Comparison of ENCODE assay signal across 26 cellular contexts in genomic region chrX:31098081-31098480, GRCh38. TPM values are rescaled to one million over a fixed set of nuclear protein-coding genes. Genes with fewer than 3 reads are reported as not detected.
DNase-seq lines count a peak whose midpoint lies in the region; ATAC-seq, FAIRE-seq and TF ChIP-seq lines count a peak whose summit lies in the region.
"Had no signal": no experiment of that assay in that cellular context is flagged by ENCODE, and none has a peak within 500 bp of the region (broad histone marks: within the 10 kb centered on the region; RNA-seq: fewer than 3 reads in every experiment).

No MANE protein-coding gene starts in this region.

- TF ChIP-seq EP300 in HepG2 (IDR thresholded peaks at IDR 0.05; ENCODE audit: low read depth in 2 of 2, low read length in 2 of 2) (no peak), HepG2 (CRISPR knock-in tag; IDR thresholded peaks at IDR 0.05; ENCODE audit: borderline replicate concordance) (no peak), GM12878 (IDR thresholded peaks at IDR 0.05; ENCODE audit: borderline replicate concordance in 1 of 2, control insufficient read depth in 1 of 2, low read depth in 2 of 2, low read length in 2 of 2) (no peak)

- no TSS peak for BruUV-seq in HepG2 (replicated peaks; lab: Mats Ljungman, UMichigan)
- BruUV-seq in GM12878 (replicated peaks; lab: Mats Ljungman, UMichigan) = no TSS peak

- in situ Hi-C loops in HepG2 (cut with HindIII; ENCODE audit: extremely low pct_ligation_motif_present, low pct_unique_long_range_greater_than_20kb) = no loop called here
- in situ Hi-C loops in GM12878 (cut with MboI) = no loop called here

- no peak overlapping the region for H3K14ac ChIP-seq in neuronal stem cell (ENCODE audit: low read length)

- H4K91ac ChIP-seq in neuronal stem cell (ENCODE audit: low read depth, low read length, poor library complexity) = no peak overlapping the region

- H3K27ac ChIP-seq in HepG2 (ENCODE audit: extremely low read length, insufficient read depth, low read length) (no peak overlapping the region), right lobe of liver (no peak overlapping the region), GM12878 (ENCODE audit: control insufficient read depth, insufficient read depth) (no peak overlapping the region), substantia nigra (ENCODE audit: low read depth, low read length, poor library complexity, severe bottlenecking) (no peak overlapping the region), neuronal stem cell (replicated peaks; ENCODE audit: low read length) (no peak overlapping the region)
- H3K27ac ChIP-seq: A549 had no signal

- H4K20me1 ChIP-seq in HepG2 (ENCODE audit: insufficient read depth, low read length) (no peaks in the 10 kb centered on the region), GM12878 (ENCODE audit: control insufficient read depth, insufficient read depth) (no peaks in the 10 kb centered on the region)
- H4K20me1 ChIP-seq: BLaER1 treated with 17β-estradiol and CSF1 and Interleukin-3, amounts not matched to agents 10 nM and 100 nM had no signal

- no peaks in the 10 kb centered on the region for H3K79me1 ChIP-seq in neuronal stem cell (ENCODE audit: low read depth, low read length)

- CTCF ChIA-PET in HepG2 (lab: Yijun Ruan, JAX; ENCODE audit: low intra/inter-chr PET ratio, low total read pairs) = no interaction called here
- CTCF ChIA-PET in GM12878 (lab: Yijun Ruan, JAX) = no interaction called here

- H3K23ac ChIP-seq in neuronal stem cell (ENCODE audit: low read depth, low read length, poor library complexity) = no peak overlapping the region

- TF ChIP-seq POLR2A in HepG2 (IDR thresholded peaks at IDR 0.05; ENCODE audit: insufficient read depth in 1 of 2, low read depth in 2 of 2, low read length in 2 of 2) (no peak), right lobe of liver (IDR thresholded peaks at IDR 0.05) (no peak), GM12878 (IDR thresholded peaks at IDR 0.05; ENCODE audit: low read depth, low read length) (no peak)

- SMC1A ChIA-PET in GM12878 (lab: Charles Lee; ENCODE audit: uncharacterized antibody, unreplicated experiment) = no interaction called here

- H3K4me3 ChIP-seq in HepG2 (replicated peaks in 1 of 3; ENCODE audit: insufficient read depth in 1 of 3, low read depth in 2 of 3, low read length in 3 of 3) (no peak overlapping the region), right lobe of liver (no peak overlapping the region), GM12878 (no peak overlapping the region), neuronal stem cell (ENCODE audit: low read length in 2 of 2) (no peak overlapping the region)
- H3K4me3 ChIP-seq: A549; BLaER1 treated with 17β-estradiol and CSF1 and Interleukin-3, amounts not matched to agents 10 nM and 100 nM; HAP-1 had no signal

- 60% methylated on average over 3 of the region's 3 CpGs for WGBS in HepG2 (ENCODE audit: low lambda C conversion rate)
- WGBS in right lobe of liver (ENCODE audit: insufficient coverage, low coverage, low lambda C conversion rate, missing lambda C conversion rate) = 51% methylated on average over 3 of the region's 3 CpGs
- WGBS in GM12878 (ENCODE audit: insufficient coverage, insufficient replicate concordance, low lambda C conversion rate, missing lambda C conversion rate) = 29% methylated on average over 3 of the region's 3 CpGs
- no CpG with 5 or more reads among the region's 3 CpGs for WGBS in neuronal stem cell (ENCODE audit: extremely low coverage in 2 of 2, insufficient read length in 2 of 2, insufficient replicate concordance in 1 of 2), 2 donors

- no peaks in the 10 kb centered on the region for H3K4me1 ChIP-seq in HepG2 (ENCODE audit: insufficient read depth, low read length)
- H3K4me1 ChIP-seq in right lobe of liver = no peaks in the 10 kb centered on the region
- peaks cover 22% of the 10 kb centered on the region for H3K4me1 ChIP-seq in GM12878 (ENCODE audit: control insufficient read depth, insufficient read depth, low read length)
- H3K4me1 ChIP-seq in neuronal stem cell (ENCODE audit: control insufficient read depth in 2 of 2, insufficient read depth in 1 of 2, low read depth in 1 of 2, low read length in 2 of 2) = no peaks in the 10 kb centered on the region
- H3K4me1 ChIP-seq: A549, BE2C, HAP-1 had no signal

- no peak overlapping the region for H2BK12ac ChIP-seq in neuronal stem cell (ENCODE audit: low read length)

- H3K27me3 ChIP-seq in HepG2 (ENCODE audit: control insufficient read depth in 1 of 2, insufficient read depth in 2 of 2, low read length in 2 of 2) = no peaks in the 10 kb centered on the region
- H3K27me3 ChIP-seq in right lobe of liver = no peaks in the 10 kb centered on the region
- H3K27me3 ChIP-seq in GM12878 (replicated peaks in 1 of 2; ENCODE audit: control insufficient read depth in 2 of 2, insufficient read depth in 2 of 2, low read length in 1 of 2) = no peaks in the 10 kb centered on the region
- H3K27me3 ChIP-seq in neuronal stem cell (ENCODE audit: control insufficient read depth in 3 of 3, insufficient read depth in 3 of 3, low read depth in 1 of 3, low read length in 3 of 3) = no peaks in the 10 kb centered on the region
- H3K27me3 ChIP-seq: BE2C had no signal

- H3K79me2 ChIP-seq in HepG2 (ENCODE audit: insufficient read depth, low read length) = no peaks in the 10 kb centered on the region
- H3K79me2 ChIP-seq in GM12878 (ENCODE audit: control insufficient read depth, insufficient read depth, low read length) = no peaks in the 10 kb centered on the region

- H2AFZ ChIP-seq in HepG2 (ENCODE audit: low read length) (no peak overlapping the region), GM12878 (ENCODE audit: control insufficient read depth, low read depth, low read length) (no peak overlapping the region), neuronal stem cell (ENCODE audit: low read length) (no peak overlapping the region)

- H3K9me3 ChIP-seq in HepG2 (ENCODE audit: low read length) = no peaks in the 10 kb centered on the region
- no peaks in the 10 kb centered on the region for H3K9me3 ChIP-seq in right lobe of liver
- H3K9me3 ChIP-seq in GM12878 (replicated peaks; ENCODE audit: control insufficient read depth, insufficient read depth, low read length) = no peaks in the 10 kb centered on the region; the same call in 2 of the 3 replicates
- no peaks in the 10 kb centered on the region for H3K9me3 ChIP-seq in neuronal stem cell (replicated peaks in 1 of 2; ENCODE audit: control insufficient read depth in 2 of 2, insufficient read depth in 1 of 2, low read depth in 1 of 2, low read length in 2 of 2)
- H3K9me3 ChIP-seq: A549, BE2C, HAP-1 had no signal

- DNase-seq in HepG2 (ENCODE audit: low spot score) (no peak), right lobe of liver (no peak), GM12878 (ENCODE audit: low read depth, low spot score) (no peak), dermis blood vessel endothelial cell (peak; percentile 10), substantia nigra (lab: John Stamatoyannopoulos, UW) (no peak), COR-L47 (lab: John Stamatoyannopoulos, UW) (no peak), neuronal stem cell (ENCODE audit: low spot score) (no peak)
- DNase-seq: 8988T; ACHN; AML-193; BE2C; Calu3; CD4-positive, alpha-beta T cell; CD8-positive, alpha-beta memory T cell; DMS53; DMS79 treated with DMSO at 0.1 percent for 48 hours; GF-D8; GOT3 had no signal

- no peak for TF ChIP-seq RAD21 in HepG2 (CRISPR knock-in tag; IDR thresholded peaks at IDR 0.05)
- TF ChIP-seq RAD21 in GM12878 (IDR thresholded peaks at IDR 0.05; ENCODE audit: insufficient read depth, low read depth, low read length) = no peak

- no peak overlapping the region for H2BK15ac ChIP-seq in neuronal stem cell (ENCODE audit: low read length)

- no peak overlapping the region for H2BK5ac ChIP-seq in neuronal stem cell (ENCODE audit: low read length)

- H3K9ac ChIP-seq in HepG2 (ENCODE audit: insufficient read depth, low read depth, low read length) (no peak overlapping the region), GM12878 (ENCODE audit: control insufficient read depth, insufficient read depth, low read length) (no peak overlapping the region), neuronal stem cell (ENCODE audit: low read depth, low read length, poor library complexity) (no peak overlapping the region)
- H3K9ac ChIP-seq: BLaER1 treated with 17β-estradiol and CSF1 and Interleukin-3, amounts not matched to agents 10 nM and 100 nM had no signal

- no peak overlapping the region for H3K4ac ChIP-seq in neuronal stem cell (ENCODE audit: low read length)

- H3K18ac ChIP-seq in neuronal stem cell (ENCODE audit: low read length) = no peak overlapping the region

- RAD21 ChIA-PET in GM12878 (lab: Charles Lee; ENCODE audit: unreplicated experiment) = no interaction called here

- TF ChIP-seq CTCF in HepG2 (CRISPR knock-in tag; IDR thresholded peaks at IDR 0.05) (no peak), right lobe of liver (IDR thresholded peaks at IDR 0.05) (no peak), GM12878 (IDR thresholded peaks at IDR 0.05 in 2 of 3, conservative IDR thresholded peaks at IDR 0.05 in 1 of 3; ENCODE audit: control insufficient read depth in 2 of 3, extremely low read depth in 1 of 3, insufficient read depth in 1 of 3, low read depth in 3 of 3, low read length in 3 of 3) (no peak)

- H2BK120ac ChIP-seq in neuronal stem cell (ENCODE audit: low read depth, low read length) = no peak overlapping the region

- ATAC-seq in HepG2 (no peak), right lobe of liver (no peak), GM12878 (no peak)
- ATAC-seq: A549 had no signal

- H2AK5ac ChIP-seq in neuronal stem cell (ENCODE audit: low read depth, low read length) = no peak overlapping the region

- intact Hi-C loops in HepG2 (cut with micrococcal nuclease; ENCODE audit: unreplicated experiment) (no loop called here), right lobe of liver (cut with DNase I) (no loop called here), GM12878 (cut with micrococcal nuclease; ENCODE audit: unreplicated experiment) (loop anchor here (5.0 kb wide), 1 partner anchor 119 kb away; no protein-coding TSS in a partner anchor)

- no peak for FAIRE-seq in HepG2 (lab: Jason Lieb, UNC)
- FAIRE-seq in GM12878 (lab: Jason Lieb, UNC) = no peak
- FAIRE-seq: A549, GM12892, H54 had no signal

- H3K4me2 ChIP-seq in HepG2 (ENCODE audit: low read depth, low read length) (no peak overlapping the region), GM12878 (ENCODE audit: control insufficient read depth, insufficient read depth) (no peak overlapping the region), neuronal stem cell (ENCODE audit: insufficient read depth, low read length, poor library complexity, severe bottlenecking) (no peak overlapping the region)
- H3K4me2 ChIP-seq: A549; BLaER1 treated with 17β-estradiol and CSF1 and Interleukin-3, amounts not matched to agents 10 nM and 100 nM had no signal

- H3K36me3 ChIP-seq in HepG2 (replicated peaks in 1 of 2; ENCODE audit: control insufficient read depth in 1 of 2, insufficient read depth in 2 of 2, low read length in 2 of 2) (no peaks in the 10 kb centered on the region), right lobe of liver (no peaks in the 10 kb centered on the region), GM12878 (ENCODE audit: control insufficient read depth in 2 of 2, insufficient read depth in 2 of 2, low read length in 1 of 2) (no peaks in the 10 kb centered on the region), neuronal stem cell (replicated peaks in 1 of 2; ENCODE audit: control insufficient read depth in 2 of 2, insufficient read depth in 2 of 2, low read length in 2 of 2) (no peaks in the 10 kb centered on the region)
- H3K36me3 ChIP-seq: BE2C; BLaER1 treated with 17β-estradiol and CSF1 and Interleukin-3, amounts not matched to agents 10 nM and 100 nM; HAP-1 had no signal

- no peak overlapping the region for H4K8ac ChIP-seq in neuronal stem cell (ENCODE audit: low read depth, low read length)

- POLR2A ChIA-PET in HepG2 (lab: Yijun Ruan, JAX) (no interaction called here), GM12878 (lab: Charles Lee) (no interaction called here)

RNA-seq across cellular contexts. Expression of gene FTHL17, which starts 26.2 kb away (rescaled TPM):
- total RNA-seq in HepG2 (2016; rRNA removed; fragmentation: Illumina TruSeq; extraction: Trizol) (not detected in 2 replicates), right lobe of liver (not detected), GM12878 (2014; rRNA removed) (not detected in 2 replicates), GM12878 (2014; rRNA removed; fragmentation: Illumina TruSeq; extraction: Trizol) (not detected in 2 replicates), GM12878 (2021) (not detected in 2 replicates), dermis blood vessel endothelial cell (not detected in 2 replicates)
- not detected in 2 replicates for total RNA-seq in HepG2 (2016; cell fraction: cytosol; rRNA removed; fragmentation: Illumina TruSeq; extraction: Trizol; ENCODE audit: low read depth)
- not detected in 2 replicates for total RNA-seq in HepG2 (2016; cell fraction: insoluble cytoplasmic fraction; rRNA removed; fragmentation: Illumina TruSeq; extraction: Trizol)
- total RNA-seq in HepG2 (2016; cell fraction: membrane; rRNA removed; fragmentation: Illumina TruSeq; extraction: Trizol) = not detected in 2 replicates
- total RNA-seq in HepG2 (2016; cell fraction: nucleus; rRNA removed; fragmentation: Illumina TruSeq; extraction: Trizol) = not detected in 2 replicates
- polyA plus RNA-seq in HepG2 (2011; rRNA removed) (not detected in 2 replicates), GM12878 (2011; rRNA removed) (not detected in 2 replicates), GM12878 (2014; fragmentation: Illumina TruSeq; extraction: Trizol) (not detected in 2 replicates), GM12878 (2014; fragmentation: Nextera tagmentation; extraction: Ambion mirVana) (not detected), GM12878 (2014; rRNA removed) (not detected in 2 replicates), GM12878 (2016; fragmentation: Nextera tagmentation; extraction: Ambion mirVana) (not detected)
- polyA plus RNA-seq in HepG2 (2011; cell fraction: cytosol; rRNA removed) = not detected in 2 replicates
- polyA plus RNA-seq in HepG2 (2011; cell fraction: nucleus; rRNA removed) = not detected in 2 replicates
- not detected in 2 replicates for polyA plus RNA-seq in HepG2 (2012)
- not detected in 2 replicates for polyA plus RNA-seq in HepG2 (2016; cell fraction: cytosol; fragmentation: Illumina TruSeq; extraction: Trizol; ENCODE audit: low read depth)
- polyA plus RNA-seq in HepG2 (2016; cell fraction: insoluble cytoplasmic fraction; fragmentation: Illumina TruSeq; extraction: Trizol; ENCODE audit: low read depth) = not detected in 2 replicates
- not detected in 2 replicates for polyA plus RNA-seq in HepG2 (2016; cell fraction: membrane; fragmentation: Illumina TruSeq; extraction: Trizol; ENCODE audit: low read depth)
- polyA plus RNA-seq in HepG2 (2016; cell fraction: nucleus; fragmentation: Illumina TruSeq; extraction: Trizol; ENCODE audit: insufficient read depth, low read depth) = not detected in 2 replicates
- not detected in 2 replicates for polyA minus RNA-seq in HepG2 (2011; rRNA and poly(A)+ RNA removed; ENCODE audit: low replicate concordance)
- polyA minus RNA-seq in HepG2 (2011; cell fraction: cytosol; rRNA and poly(A)+ RNA removed) = not detected in 2 replicates
- polyA minus RNA-seq in HepG2 (2011; cell fraction: nucleus; rRNA and poly(A)+ RNA removed) = not detected in 2 replicates
- total RNA-seq in GM12878 (2013; cell fraction: nucleolus; rRNA removed) = not detected in 2 replicates
- not detected for polyA plus RNA-seq in GM12878 (2011; ENCODE audit: low read depth)
- not detected in 2 replicates for polyA plus RNA-seq in GM12878 (2011; cell fraction: cytosol; rRNA removed)
- polyA plus RNA-seq in GM12878 (2011; cell fraction: nucleus; rRNA removed) = not detected in 2 replicates
- not detected in 2 replicates for polyA plus RNA-seq in GM12878 (2012)
- not detected in 2 replicates for polyA minus RNA-seq in GM12878 (2011; rRNA and poly(A)+ RNA removed)
- not detected in 2 replicates for polyA minus RNA-seq in GM12878 (2011; cell fraction: cytosol; rRNA and poly(A)+ RNA removed)
- polyA minus RNA-seq in GM12878 (2011; cell fraction: nucleus; rRNA and poly(A)+ RNA removed) = not detected in 2 replicates
- not detected for polyA plus RNA-seq in neuronal stem cell (2013, experiment 1 of 2)
- polyA plus RNA-seq in neuronal stem cell (2013, experiment 2 of 2) = not detected
- total RNA-seq: Calu3; CD4-positive, alpha-beta T cell; CD8-positive, alpha-beta memory T cell; Daoy; G401 had no signal
- polyA plus RNA-seq: A549; CD14-positive monocyte; CD8-positive, alpha-beta memory T cell had no signal
